Comparison of ENCODE assay signal across 8 cellular contexts in the genomic region with DNA sequence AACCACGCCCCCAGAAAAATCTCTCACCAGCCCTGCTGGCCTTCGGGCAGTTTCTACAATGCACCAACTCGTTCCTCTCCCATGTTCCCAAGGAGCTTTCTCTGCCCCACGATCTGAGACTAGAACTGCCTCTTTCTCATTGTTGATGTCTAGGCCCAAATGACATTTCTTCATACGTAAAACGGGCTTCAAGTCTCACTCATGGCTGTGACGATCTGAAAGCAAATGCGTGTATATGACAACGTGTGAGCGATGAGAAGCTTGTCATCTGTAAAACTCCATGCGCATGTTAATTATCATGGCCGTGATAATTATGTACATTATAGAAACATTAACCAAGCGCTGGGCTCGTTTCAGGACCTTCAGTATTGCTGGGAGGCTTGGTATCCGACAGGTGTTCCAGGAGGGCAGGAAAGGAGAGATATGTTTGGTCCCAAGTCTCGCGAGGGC. TPM values are rescaled to one million over a fixed set of nuclear protein-coding genes. Genes with fewer than 3 reads are reported as not detected.
DNase-seq lines count a peak whose midpoint lies in the region; ATAC-seq and TF ChIP-seq lines count a peak whose summit lies in the region.

No MANE protein-coding gene starts in this region.

- H3K4me3 ChIP-seq in cardiac muscle cell, result peak overlapping the region; percentile 50
- peak overlapping the region; percentile 68 to 71 for H3K4me3 ChIP-seq in ascending aorta

- peaks cover 3% of the 10 kb centered on the region for H3K36me3 ChIP-seq in cardiac muscle cell
- H3K36me3 ChIP-seq in ascending aorta, result no peaks in the 10 kb centered on the region

- intact Hi-C loops in cardiac septum (cut with DNase I) (loop anchor here (5.0 kb wide), 2 partner anchors 87 to 227 kb away; partner anchors contain the start of genes RCAN3 and SRRM1), ascending aorta (cut with DNase I) (loop anchor here (5.0 kb wide), 2 partner anchors 87 to 222 kb away; partner anchors contain the start of gene RCAN3)

- H3K27ac Mint-ChIP-seq in type B pancreatic cell, result peak overlapping the region; percentile 92

- DNase-seq in cardiac muscle cell (ENCODE audit: low read depth in 1 of 2, low spot score in 1 of 2) (no peak), cardiac septum (ENCODE audit: low spot score) (no peak), ascending aorta (ENCODE audit: low spot score in 2 of 2) (no peak), midbrain (lab: John Stamatoyannopoulos, UW) (peak; percentile 42), type B pancreatic cell (ENCODE audit: extremely low spot score, unreplicated experiment) (no peak), putamen (ENCODE audit: low spot score) (no peak), RPMI8226 (no peak)

- no peaks in the 10 kb centered on the region for H3K27me3 Mint-ChIP-seq in type B pancreatic cell

- H3K4me1 Mint-ChIP-seq in type B pancreatic cell (ENCODE audit: unreplicated experiment), result peaks cover 38% of the 10 kb centered on the region

- ATAC-seq in GM19452 (IDR thresholded peaks at IDR 0.05; ENCODE audit: unreplicated experiment), result no peak

- H3K4me1 ChIP-seq in cardiac muscle cell (ENCODE audit: low read depth) (peaks cover 4% of the 10 kb centered on the region), ascending aorta (peaks cover 3 to 12% of the 10 kb centered on the region in 2 donors)

- TF ChIP-seq CTCF in cardiac muscle cell (IDR thresholded peaks at IDR 0.05; ENCODE audit: low read depth, low read length), result no peak
- TF ChIP-seq CTCF in ascending aorta (IDR thresholded peaks at IDR 0.05), result no peak
- no peak for TF ChIP-seq CTCF in type B pancreatic cell (conservative IDR thresholded peaks at IDR 0.05)

- H3K27ac ChIP-seq in cardiac muscle cell (no peak overlapping the region), ascending aorta (no peak overlapping the region)

- no peaks in the 10 kb centered on the region for H3K9me3 Mint-ChIP-seq in type B pancreatic cell

- no peaks in the 10 kb centered on the region for H3K27me3 ChIP-seq in cardiac muscle cell
- no peaks in the 10 kb centered on the region for H3K27me3 ChIP-seq in ascending aorta

- peak overlapping the region; percentile 97 for H3K4me3 Mint-ChIP-seq in type B pancreatic cell

- H3K9me3 ChIP-seq in cardiac muscle cell (ENCODE audit: low read depth), result no peaks in the 10 kb centered on the region
- no peaks in the 10 kb centered on the region for H3K9me3 ChIP-seq in ascending aorta

- peaks cover 4% of the 10 kb centered on the region for H3K36me3 Mint-ChIP-seq in type B pancreatic cell

RNA-seq across cellular contexts. Expression of gene NIPAL3, which starts 0.7 kb away (rescaled TPM):
- total RNA-seq in cardiac muscle cell (29.9 and 32.2 TPM in 2 replicates), cardiac septum (21.3 TPM), ascending aorta (73.9 TPM), type B pancreatic cell (ENCODE audit: low replicate concordance) (17.5 and 21.3 TPM in 2 replicates)
- polyA plus RNA-seq in cardiac muscle cell, result 19.0 and 23.7 TPM in 2 replicates

RNA-seq across cellular contexts. Expression of gene STPG1, which starts 1.3 kb away (rescaled TPM):
- total RNA-seq in cardiac muscle cell, result 5.7 and 10.7 TPM in 2 replicates
- 9.9 and 17.7 TPM in 2 replicates for polyA plus RNA-seq in cardiac muscle cell
- 5.2 TPM for total RNA-seq in cardiac septum
- 11.0 TPM for total RNA-seq in ascending aorta
- 7.2 and 8.7 TPM in 2 replicates for total RNA-seq in type B pancreatic cell (ENCODE audit: low replicate concordance)
